11 cellular contexts compared by ENCODE assay signal in the genomic region with DNA sequence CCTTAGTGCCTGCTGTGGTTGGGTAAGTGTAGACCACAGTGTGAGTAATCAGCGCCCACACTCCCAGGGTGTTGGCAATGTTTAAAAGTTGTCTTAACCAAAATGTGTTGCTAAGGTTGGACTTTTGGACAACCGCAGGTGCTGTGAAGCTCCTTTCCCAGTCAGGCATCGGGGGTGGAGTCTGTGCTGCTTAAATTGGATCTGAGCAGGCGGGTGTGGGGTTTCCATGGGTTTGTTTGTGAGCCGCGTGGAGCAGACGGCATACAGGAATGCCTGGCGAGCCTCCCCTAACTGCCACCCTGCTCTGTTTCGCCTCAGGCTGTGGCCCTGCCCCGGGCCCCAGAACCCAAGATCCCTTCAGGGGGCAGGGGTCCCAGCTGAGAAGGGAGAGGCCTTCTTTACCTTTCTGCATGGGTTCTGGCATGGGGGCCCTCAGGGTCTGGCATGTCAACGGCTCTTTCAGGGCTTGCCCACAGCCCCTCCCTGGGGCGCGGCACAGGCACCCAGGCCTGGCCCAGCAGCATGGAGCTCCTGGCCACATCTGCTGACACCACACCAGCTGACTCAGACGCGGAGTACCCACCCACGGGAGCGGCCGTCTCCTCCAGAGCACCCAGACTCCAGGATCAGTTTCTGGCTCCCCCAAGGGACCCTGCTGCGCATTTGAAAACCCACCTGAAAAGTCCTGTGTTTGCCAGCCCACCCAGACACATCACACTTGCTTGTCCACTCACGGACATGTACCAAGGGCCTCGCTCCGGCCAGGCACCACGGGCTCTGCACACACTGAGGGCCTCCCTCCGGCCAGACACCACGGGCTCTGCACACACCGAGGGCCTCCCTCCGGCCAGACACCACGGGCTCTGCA. TPM values are rescaled to one million over a fixed set of nuclear protein-coding genes. Genes with fewer than 3 reads are reported as not detected.
DNase-seq lines count a peak whose midpoint lies in the region; ATAC-seq and TF ChIP-seq lines count a peak whose summit lies in the region.
"Had no signal": no experiment of that assay in that cellular context is flagged by ENCODE, and none has a peak within 500 bp of the region (broad histone marks: within the 10 kb centered on the region; RNA-seq: fewer than 3 reads in every experiment).

No MANE protein-coding gene starts in this region.

- H3K27me3 Mint-ChIP-seq in CD8-positive, alpha-beta T cell (ENCODE audit: low read depth): peaks cover 6% of the 10 kb centered on the region
- peaks cover 77% of the 10 kb centered on the region for H3K27me3 Mint-ChIP-seq in H9 (ENCODE audit: low read depth)

- no peak for TF ChIP-seq CTCF in CD8-positive, alpha-beta T cell (IDR thresholded peaks at IDR 0.05)
- TF ChIP-seq CTCF in epithelial cell of esophagus (IDR thresholded peaks at IDR 0.05; ENCODE audit: insufficient read depth, low read depth, low read length, missing control alignments) (no peak), H9 (conservative IDR thresholded peaks at IDR 0.05) (no peak)

- H3K36me3 ChIP-seq in CD8-positive, alpha-beta T cell (ENCODE audit: insufficient read depth, low read length): no peaks in the 10 kb centered on the region

- H3K4ac ChIP-seq in H9 (ENCODE audit: low read depth, low read length): no peak overlapping the region

- H3K4me3 ChIP-seq in CD8-positive, alpha-beta T cell (ENCODE audit: low read depth, low read length): no peak overlapping the region
- no peak overlapping the region for H3K4me3 ChIP-seq in epithelial cell of esophagus (ENCODE audit: low read length)
- H3K4me3 ChIP-seq: K562, SK-N-MC had no signal

- H3K27ac Mint-ChIP-seq in CD8-positive, alpha-beta T cell: no peak overlapping the region
- no peak overlapping the region for H3K27ac Mint-ChIP-seq in H9
- H3K27ac Mint-ChIP-seq: activated T-helper 2 cell treated with anti-CD3 and anti-CD28 coated beads, Interferon-gamma antibody, Interleukin-2, Interleukin-4, amounts not matched to agents 10 μg/mL and 5 μg/mL and 100 μg/mL, durations not matched to agents 14 hours and 24 hours and 36 hours had no signal

- no peak overlapping the region for H2BK120ac ChIP-seq in H9 (ENCODE audit: low read depth, low read length, poor library complexity, severe bottlenecking)

- H3K36me3 Mint-ChIP-seq in CD8-positive, alpha-beta T cell: peaks cover 13% of the 10 kb centered on the region
- H3K36me3 Mint-ChIP-seq in H9 (ENCODE audit: insufficient read depth in 1 of 3, low read depth in 3 of 3): peaks cover 2 to 4% (median 3%) of the 10 kb centered on the region in 3 experiments; a peak in 3 of 7 replicates

- CTCF ChIA-PET in CD8-positive, alpha-beta T cell (lab: Charles Lee): interaction anchor here (1.4 kb wide), 2 partner anchors 11 to 91 kb away, joined by 3 to 6 read pairs; no protein-coding TSS in a partner anchor

- no peak overlapping the region for H3K4me2 ChIP-seq in H9 (ENCODE audit: insufficient read depth, insufficient read length, low read length)

- no peak overlapping the region for H4K91ac ChIP-seq in H9 (ENCODE audit: insufficient read length, low read depth, low read length)

- no peak overlapping the region for H2BK12ac ChIP-seq in H9 (ENCODE audit: insufficient read length, low read depth, low read length)

- H3K9me3 Mint-ChIP-seq in CD8-positive, alpha-beta T cell: peaks cover 12% of the 10 kb centered on the region
- H3K9me3 Mint-ChIP-seq in H9: peaks cover 22% of the 10 kb centered on the region in 2 experiments

- DNase-seq in CD8-positive, alpha-beta T cell: peak in 5 of 7 experiments; percentile 34 to 76 (median 58)
- DNase-seq in MV-4-11 (lab: John Stamatoyannopoulos, UW) (peak; percentile 82), epithelial cell of esophagus (ENCODE audit: low read depth) (peak; percentile 77), occipital lobe (lab: John Stamatoyannopoulos, UW) (peak; percentile 23), NCI-H1105 (lab: John Stamatoyannopoulos, UW) (no peak), H9 (no peak)

- no peak overlapping the region for H3T11ph ChIP-seq in H9 (ENCODE audit: low read length)

- no peaks in the 10 kb centered on the region for H4K20me1 ChIP-seq in H9 (ENCODE audit: control insufficient read depth, insufficient read depth, insufficient read length)

- no peak overlapping the region for H2BK20ac ChIP-seq in H9 (ENCODE audit: low read depth, low read length, poor library complexity, severe bottlenecking)

- H2BK15ac ChIP-seq in H9 (ENCODE audit: low read depth, low read length): no peak overlapping the region

- no peak overlapping the region for H3K14ac ChIP-seq in H9 (ENCODE audit: insufficient read depth, low read length)

- H3K27me3 ChIP-seq in CD8-positive, alpha-beta T cell (ENCODE audit: insufficient read depth, low read length): no peaks in the 10 kb centered on the region
- H3K27me3 ChIP-seq in H9 (ENCODE audit: insufficient read depth, low read length): peaks cover 5% of the 10 kb centered on the region; the same call in 1 of the 2 replicates

- peak overlapping the region; percentile 15 for H3K4me3 Mint-ChIP-seq in CD8-positive, alpha-beta T cell
- H3K4me3 Mint-ChIP-seq in H9: no peak overlapping the region

- H4K8ac ChIP-seq in H9 (replicated peaks; ENCODE audit: insufficient read length, low read depth, low read length): no peak overlapping the region

- H3K18ac ChIP-seq in H9 (ENCODE audit: insufficient read length, low read depth, low read length): no peak overlapping the region

- peaks cover 15% of the 10 kb centered on the region for H3K4me1 Mint-ChIP-seq in CD8-positive, alpha-beta T cell (ENCODE audit: low read depth)
- 0 out of 4 replicates have a peak, but pooled peaks cover 0 to 3% of the 10 kb centered on the region in 2 experiments for H3K4me1 Mint-ChIP-seq in H9

- H3K79me2 ChIP-seq in H9 (ENCODE audit: insufficient read depth, low read length): no peaks in the 10 kb centered on the region

- no peak overlapping the region for H3K27ac ChIP-seq in CD8-positive, alpha-beta T cell (ENCODE audit: low read depth, low read length)
- no peak overlapping the region for H3K27ac ChIP-seq in H9 (ENCODE audit: insufficient read length, low read depth, low read length)
- H3K27ac ChIP-seq: SK-N-MC had no signal

- POLR2A ChIA-PET in CD8-positive, alpha-beta T cell (lab: Charles Lee): no interaction called here

- intact Hi-C loops in CD8-positive, alpha-beta T cell (cut with DNase I, micrococcal nuclease): no loop called here

- H4K5ac ChIP-seq in H9 (ENCODE audit: insufficient read length, low read depth, low read length): no peak overlapping the region

- no CpG with 5 or more reads among the region's 28 CpGs for WGBS in H9 (ENCODE audit: extremely low coverage, insufficient read length, low lambda C conversion rate)

- no peak overlapping the region for H2AFZ ChIP-seq in H9 (ENCODE audit: low read length)

- ATAC-seq in CD8-positive, alpha-beta T cell: peak; percentile 76
- ATAC-seq in HG03045 (IDR thresholded peaks at IDR 0.05; ENCODE audit: unreplicated experiment) (no peak), GM18511 (IDR thresholded peaks at IDR 0.05; ENCODE audit: unreplicated experiment) (no peak)

- no peak overlapping the region for H3K23ac ChIP-seq in H9 (ENCODE audit: insufficient read length, low read depth, low read length)

- H3K9me3 ChIP-seq in CD8-positive, alpha-beta T cell (ENCODE audit: low read length): no peaks in the 10 kb centered on the region
- H3K9me3 ChIP-seq in H9 (ENCODE audit: control insufficient read depth, low read depth, low read length): peaks cover 10% of the 10 kb centered on the region

- peaks cover 10% of the 10 kb centered on the region for H3K4me1 ChIP-seq in CD8-positive, alpha-beta T cell (ENCODE audit: insufficient read depth, low read length)
- no peaks in the 10 kb centered on the region for H3K4me1 ChIP-seq in H9 (ENCODE audit: insufficient read depth, low read length)

- no peak overlapping the region for H2BK5ac ChIP-seq in H9 (ENCODE audit: insufficient read length, low read length)

- no peak overlapping the region for H2AK5ac ChIP-seq in H9 (ENCODE audit: insufficient read length, low read length)

- H3K9ac ChIP-seq in H9 (ENCODE audit: extremely low read depth, insufficient read length, low read length): no peak overlapping the region

- no peaks in the 10 kb centered on the region for H3K79me1 ChIP-seq in H9 (ENCODE audit: insufficient read depth, low read depth, low read length, poor library complexity, severe bottlenecking)

- no peak overlapping the region for H3K56ac ChIP-seq in H9 (ENCODE audit: insufficient read length, low read depth, low read length)

- H3K23me2 ChIP-seq in H9 (ENCODE audit: insufficient read length, low read depth, low read length, poor library complexity, severe bottlenecking): peaks cover 1% of the 10 kb centered on the region

RNA-seq across cellular contexts. Expression of gene SPON2, which starts 5.1 kb away (rescaled TPM):
- total RNA-seq in CD8-positive, alpha-beta T cell: 10 to 100 TPM; 25.1 to 26.4 TPM
- total RNA-seq in occipital lobe (3.3 TPM), H9 (2021) (1.7 and 2.3 TPM in 2 replicates)

Comparison
In these comparisons a context has a peak if more than half of its experiments do, and no peak if none do; other contexts are left out.
1. DNase-seq: peak in CD8-positive, alpha-beta T cell (5 of 7), MV-4-11 (single experiment), epithelial cell of esophagus (single experiment) and occipital lobe (single experiment); none in NCI-H1105 (single experiment) and H9 (single experiment).